9 cellular contexts compared by ENCODE assay signal in genomic region chr5:174723979-174724483, GRCh38. TPM values are rescaled to one million over a fixed set of nuclear protein-coding genes. Genes with fewer than 3 reads are reported as not detected.
DNase-seq lines count a peak whose midpoint lies in the region; ATAC-seq and TF ChIP-seq lines count a peak whose summit lies in the region.
"Had no signal": no experiment of that assay in that cellular context is flagged by ENCODE, and none has a peak within 500 bp of the region (broad histone marks: within the 10 kb centered on the region; RNA-seq: fewer than 3 reads in every experiment).

No MANE protein-coding gene starts in this region.

- TF ChIP-seq POLR2A in sigmoid colon (IDR thresholded peaks at IDR 0.05), result no peak

- 2% methylated on average over 20 of the region's 20 CpGs for WGBS in sigmoid colon, 2 donors

- POLR2A ChIA-PET in WTC11 (lab: Charles Lee), result interaction anchor here (0.6 to 0.7 kb wide), 5 partner anchors 69 to 411 kb away, joined by 3 to 9 read pairs (median 6); no protein-coding TSS in a partner anchor

- H3K79me2 ChIP-seq in GM23338 (replicated peaks; ENCODE audit: insufficient read depth), result no peaks in the 10 kb centered on the region

- TF ChIP-seq CTCF in GM23338 (conservative IDR thresholded peaks at IDR 0.05; ENCODE audit: low read depth in 2 of 2) (no peak), WTC11 (IDR thresholded peaks at IDR 0.05) (no peak), glutamatergic neuron (IDR thresholded peaks at IDR 0.05; ENCODE audit: partially characterized antibody, unreplicated experiment) (no peak), sigmoid colon (IDR thresholded peaks at IDR 0.05) (no peak)

- H3K9me3 Mint-ChIP-seq in GM23338, result no peaks in the 10 kb centered on the region; the same call in 2 of the 3 replicates
- H3K9me3 Mint-ChIP-seq in WTC11, result no peaks in the 10 kb centered on the region
- peaks cover 6% of the 10 kb centered on the region for H3K9me3 Mint-ChIP-seq in glutamatergic neuron (ENCODE audit: unreplicated experiment)

- peak overlapping the region; percentile 74 for H3K4me3 Mint-ChIP-seq in GM23338
- H3K4me3 Mint-ChIP-seq in WTC11, result peak overlapping the region; percentile 85
- H3K4me3 Mint-ChIP-seq in glutamatergic neuron (ENCODE audit: unreplicated experiment), result peak overlapping the region; percentile 86

- H4K20me1 ChIP-seq in GM23338 (replicated peaks; ENCODE audit: insufficient read depth), result peaks cover 47% of the 10 kb centered on the region

- ATAC-seq in GM23338, result no peak
- no peak for ATAC-seq in WTC11
- ATAC-seq in HG02938 (IDR thresholded peaks at IDR 0.05; ENCODE audit: unreplicated experiment), result no peak
- ATAC-seq in GM21786 (IDR thresholded peaks at IDR 0.05; ENCODE audit: unreplicated experiment), result no peak

- H3K36me3 ChIP-seq in GM23338 (ENCODE audit: insufficient read depth) (no peaks in the 10 kb centered on the region), sigmoid colon (no peaks in the 10 kb centered on the region)

- peaks cover 39% of the 10 kb centered on the region for H3F3A ChIP-seq in GM23338 (replicated peaks; ENCODE audit: low read depth)

- intact Hi-C loops in sigmoid colon (cut with DNase I), result loop anchor here (10.0 kb wide), 1 partner anchor 149 kb away; no protein-coding TSS in a partner anchor

- H3K4me3 ChIP-seq in GM23338 (peak overlapping the region; percentile 81), sigmoid colon (peak overlapping the region; percentile 28 to 60 (median 56))

- TF ChIP-seq EP300 in sigmoid colon (IDR thresholded peaks at IDR 0.05), result no peak

- H3K4me1 Mint-ChIP-seq in GM23338, result peaks cover 65% of the 10 kb centered on the region
- H3K4me1 Mint-ChIP-seq in WTC11, result peaks cover 73% of the 10 kb centered on the region
- peaks cover 19% of the 10 kb centered on the region for H3K4me1 Mint-ChIP-seq in glutamatergic neuron (ENCODE audit: low read depth, unreplicated experiment)

- DNase-seq in GM23338 (ENCODE audit: low spot score), result peak; percentile 40
- no peak for DNase-seq in WTC11 (ENCODE audit: low spot score)
- no peak for DNase-seq in glutamatergic neuron
- DNase-seq in sigmoid colon, result peak; percentile 40
- no peak for DNase-seq in T-helper 9 cell
- no peak for DNase-seq in NCI-H524 treated with DMSO at 0.1 percent for 48 hours (lab: John Stamatoyannopoulos, UW)
- DNase-seq: RPMI8226 had no signal

- H3K27ac ChIP-seq in GM23338 (ENCODE audit: low read depth), result no peak overlapping the region
- H3K27ac ChIP-seq in sigmoid colon, result peak overlapping the region in 2 of 4 donors; percentile 80 to 84

- H3K27ac Mint-ChIP-seq in GM23338 (no peak overlapping the region), WTC11 (no peak overlapping the region), glutamatergic neuron (ENCODE audit: unreplicated experiment) (no peak overlapping the region)

- H3K9me2 ChIP-seq in GM23338 (ENCODE audit: insufficient read depth), result no peaks in the 10 kb centered on the region

- peaks cover 96% of the 10 kb centered on the region for H3K27me3 Mint-ChIP-seq in GM23338 (ENCODE audit: insufficient read depth, low read depth, poor library complexity)
- peaks cover 99% of the 10 kb centered on the region for H3K27me3 Mint-ChIP-seq in WTC11 (ENCODE audit: low read depth)
- peaks cover 36% of the 10 kb centered on the region for H3K27me3 Mint-ChIP-seq in glutamatergic neuron (ENCODE audit: unreplicated experiment)

- H3K36me3 Mint-ChIP-seq in GM23338 (ENCODE audit: low read depth) (no peaks in the 10 kb centered on the region), WTC11 (no peaks in the 10 kb centered on the region), glutamatergic neuron (ENCODE audit: unreplicated experiment) (no peaks in the 10 kb centered on the region)

- peak overlapping the region; percentile 81; the same call in 1 of the 2 replicates for H2AFZ ChIP-seq in GM23338

- no peaks in the 10 kb centered on the region for H3K9me3 ChIP-seq in sigmoid colon

- H3K4me2 ChIP-seq in GM23338, result peak overlapping the region; percentile 84

- H3K27me3 ChIP-seq in GM23338 (ENCODE audit: insufficient read depth) (peaks cover 98% of the 10 kb centered on the region), sigmoid colon (peaks cover 28 to 91% (median 79%) of the 10 kb centered on the region in 3 donors)

- H3K4me1 ChIP-seq in GM23338 (ENCODE audit: insufficient read depth) (peaks cover 68% of the 10 kb centered on the region), sigmoid colon (peaks cover 0 to 38% (median 31%) of the 10 kb centered on the region in 4 donors)

- CTCF ChIA-PET in WTC11 (lab: Charles Lee), result interaction anchor here (0.7 to 1.3 kb wide), 8 partner anchors 11 to 1392 kb away, joined by 3 to 11 read pairs (median 6); no protein-coding TSS in a partner anchor

TF ChIP-seq in GM23338, 12 proteins besides CTCF, POLR2A, EP300 and RAD21:
- peak; percentile 83 for TF ChIP-seq EZH2 (IDR thresholded peaks at IDR 0.05; ENCODE audit: low read depth, unreplicated experiment)
- TF ChIP-seq POLR2AphosphoS5 (IDR thresholded peaks at IDR 0.05; ENCODE audit: low read depth), result no peak
- TF ChIP-seq ETS1 (IDR thresholded peaks at IDR 0.05), result no peak
- no peak for TF ChIP-seq CREB1 (CRISPR knock-in tag; IDR thresholded peaks at IDR 0.05; ENCODE audit: low read depth)
- no peak for TF ChIP-seq NANOG (IDR thresholded peaks at IDR 0.05; ENCODE audit: borderline replicate concordance)
- TF ChIP-seq ZNF331 (CRISPR knock-in tag; IDR thresholded peaks at IDR 0.05; ENCODE audit: low read depth), result no peak

TF ChIP-seq in WTC11, 78 proteins besides CTCF, POLR2A, EP300 and RAD21 (continues in another document):
- TF ChIP-seq ATF6 (CRISPR knock-in tag; IDR thresholded peaks at IDR 0.05), result no peak
- TF ChIP-seq ZNF281 (CRISPR knock-in tag; IDR thresholded peaks at IDR 0.05), result no peak
- no peak for TF ChIP-seq FOXP1 (CRISPR knock-in tag; IDR thresholded peaks at IDR 0.05; ENCODE audit: borderline replicate concordance)
- no peak for TF ChIP-seq ZNF317 (CRISPR knock-in tag; IDR thresholded peaks at IDR 0.05; ENCODE audit: borderline replicate concordance, low read depth)
- no peak for TF ChIP-seq GRHL2 (CRISPR knock-in tag; IDR thresholded peaks at IDR 0.05; ENCODE audit: insufficient replicate concordance, severe bottlenecking)
- TF ChIP-seq CBFB (CRISPR knock-in tag; IDR thresholded peaks at IDR 0.05; ENCODE audit: low read depth), result no peak
- no peak for TF ChIP-seq ATF1 (CRISPR knock-in tag; IDR thresholded peaks at IDR 0.05)
- no peak for TF ChIP-seq ZBTB21 (CRISPR knock-in tag; IDR thresholded peaks at IDR 0.05; ENCODE audit: borderline replicate concordance)

RNA-seq across cellular contexts. Expression of gene MSX2, which starts 0.4 kb away (rescaled TPM):
- 0.17 and 0.62 TPM in 2 replicates for total RNA-seq in GM23338 (2014; rRNA removed; shearing (Covaris generic))
- 0.37 and 0.47 TPM in 2 replicates for polyA plus RNA-seq in GM23338 (2016; fragmentation: Nextera tagmentation; extraction: Ambion mirVana)
- 0.73 to 0.94 TPM (median 0.83 TPM) in 3 replicates for total RNA-seq in WTC11 (2021)
- not detected for total RNA-seq in glutamatergic neuron (ENCODE audit: unreplicated experiment)
- total RNA-seq in sigmoid colon, result 1 to 10 TPM in 2 of 4 donors, under 1 TPM in 1, not detected in 1; 0.66 to 1.8 (median 1.1) TPM
- polyA plus RNA-seq in sigmoid colon, result 1 to 10 TPM in 1 of 3 donors, under 1 TPM in 1, not detected in 1; 0.16 to 1.2 TPM

Comparison
In these comparisons a context has a peak if more than half of its experiments do, and no peak if none do; other contexts are left out.
1. DNase-seq: peak in GM23338 (single experiment) and sigmoid colon (single experiment); none in WTC11 (single experiment), glutamatergic neuron (single experiment), T-helper 9 cell (single experiment) and NCI-H524 treated with DMSO at 0.1 percent for 48 hours (single experiment).
2. Peak in every context shown above with its lines, with median percentiles within 50 percentile points of each other: H3K4me3 Mint-ChIP-seq.